ENCODE assay signal across 7 cellular contexts in the genomic region with DNA sequence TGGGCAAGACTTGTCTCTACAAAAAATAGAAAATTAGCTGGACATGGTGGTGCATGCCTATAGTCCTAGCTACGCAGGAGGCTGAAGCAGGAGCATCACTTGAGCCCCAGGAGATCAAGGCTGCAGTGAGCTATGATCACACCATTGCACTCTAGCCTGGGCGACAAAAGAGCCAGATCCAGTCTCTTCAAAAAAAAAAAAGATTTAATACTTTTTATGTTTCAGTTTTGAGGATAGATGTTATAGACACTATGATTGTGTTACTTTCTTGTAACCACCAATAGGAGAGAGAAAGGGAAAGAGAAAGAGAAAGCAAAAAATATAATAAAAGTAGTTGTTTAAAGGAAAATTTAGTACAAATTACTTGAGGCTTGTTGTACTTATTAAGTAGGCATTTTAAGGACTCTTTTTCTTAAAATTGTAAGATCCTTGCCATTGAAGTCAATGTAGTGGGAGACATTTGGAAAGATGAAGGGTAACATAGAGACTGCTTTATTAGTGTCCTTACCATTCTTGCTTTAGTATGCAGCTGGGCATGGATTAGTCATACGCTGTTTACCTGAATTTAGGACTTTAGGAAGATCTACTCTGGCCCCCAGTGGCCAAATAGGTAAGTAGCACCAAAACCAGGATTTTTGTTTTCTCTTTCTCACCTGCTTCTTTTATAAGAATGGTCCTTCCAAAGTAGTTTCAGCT. TPM values are rescaled to one million over a fixed set of nuclear protein-coding genes. Genes with fewer than 3 reads are reported as not detected.
A peak's percentile ranks its signal among the peaks of the same experiment; 100 is the strongest.
DNase-seq lines count a peak whose midpoint lies in the region; ATAC-seq and TF ChIP-seq lines count a peak whose summit lies in the region.

No MANE protein-coding gene starts in this region.

- H3K27ac ChIP-seq in trophoblast cell (ENCODE audit: low read depth, low read length) = no peak overlapping the region

- no peak overlapping the region for H2AFZ ChIP-seq in trophoblast cell (ENCODE audit: insufficient read depth, low read length, poor library complexity)

- peak; percentile 98 for ATAC-seq in GM19395 (IDR thresholded peaks at IDR 0.05; ENCODE audit: unreplicated experiment)
- ATAC-seq in HG03354 (IDR thresholded peaks at IDR 0.05; ENCODE audit: poor library complexity, severe bottlenecking, unreplicated experiment) = peak; percentile 98

- no peak overlapping the region for H3K23ac ChIP-seq in trophoblast cell (ENCODE audit: low read length)

- no CpG with 5 or more reads among the region's 3 CpGs for WGBS in trophoblast cell (ENCODE audit: extremely low coverage, insufficient coverage, insufficient read length)

- no peak overlapping the region for H3K14ac ChIP-seq in trophoblast cell (ENCODE audit: low read length)

- no peak overlapping the region for H2BK120ac ChIP-seq in trophoblast cell (ENCODE audit: insufficient read depth, low read length, poor library complexity)

- no peak overlapping the region for H3K4me2 ChIP-seq in trophoblast cell (ENCODE audit: low read length)

- H3K9ac ChIP-seq in trophoblast cell (ENCODE audit: low read length) = no peak overlapping the region

- H3K4ac ChIP-seq in trophoblast cell (ENCODE audit: low read depth, low read length) = no peak overlapping the region

- H3K27me3 ChIP-seq in trophoblast cell (ENCODE audit: insufficient read depth, low read length) = no peaks in the 10 kb centered on the region

- no peaks in the 10 kb centered on the region for H3K4me1 ChIP-seq in trophoblast cell (ENCODE audit: control insufficient read depth in 1 of 2, insufficient read depth in 2 of 2, low read length in 2 of 2)

- H4K8ac ChIP-seq in trophoblast cell (ENCODE audit: low read depth, low read length) = no peak overlapping the region

- H2AK5ac ChIP-seq in trophoblast cell (ENCODE audit: low read length) = no peak overlapping the region

- DNase-seq in Daoy (ENCODE audit: low read depth) (peak; percentile 65), NCI-H2227 treated with DMSO at 0.1 percent for 48 hours (lab: John Stamatoyannopoulos, UW) (peak; percentile 33), fibroblast of the aortic adventitia (ENCODE audit: low read depth) (peak; percentile 80), trophoblast cell (peak; percentile 64 to 92)
- DNase-seq in activated CD4-positive, alpha-beta T cell treated with anti-CD3 and anti-CD28 coated beads, Interleukin-2, amount 50 U/mL, for 1 hour = peak; percentile 2

- H2BK12ac ChIP-seq in trophoblast cell (ENCODE audit: low read length) = no peak overlapping the region

- no peak overlapping the region for H3K4me3 ChIP-seq in fibroblast of the aortic adventitia (ENCODE audit: low read depth, low read length)
- H3K4me3 ChIP-seq in trophoblast cell (ENCODE audit: low read depth, low read length) = no peak overlapping the region

- H4K12ac ChIP-seq in trophoblast cell (ENCODE audit: low read depth, low read length) = no peak overlapping the region

- TF ChIP-seq CTCF in fibroblast of the aortic adventitia (IDR thresholded peaks at IDR 0.05; ENCODE audit: insufficient read depth, low read length) = peak; percentile 77

- H3K79me1 ChIP-seq in trophoblast cell (ENCODE audit: low read length) = no peaks in the 10 kb centered on the region

- H3K18ac ChIP-seq in trophoblast cell (ENCODE audit: low read length) = no peak overlapping the region

- no peaks in the 10 kb centered on the region for H3K9me3 ChIP-seq in trophoblast cell (ENCODE audit: insufficient read depth, low read depth, low read length)

- no peaks in the 10 kb centered on the region for H3K79me2 ChIP-seq in trophoblast cell (ENCODE audit: control insufficient read depth, insufficient read depth, low read length, poor library complexity)

- no peak overlapping the region for H4K91ac ChIP-seq in trophoblast cell (ENCODE audit: low read depth, low read length)

- no peaks in the 10 kb centered on the region for H3K36me3 ChIP-seq in trophoblast cell (ENCODE audit: control insufficient read depth in 1 of 2, insufficient read depth in 2 of 2, low read length in 2 of 2)

- no peak overlapping the region for H2BK5ac ChIP-seq in trophoblast cell (ENCODE audit: low read depth, low read length, poor library complexity)

RNA-seq across cellular contexts. Expression of a gene that starts 35.1 kb away (rescaled TPM):
- total RNA-seq in Daoy (2014; rRNA removed; shearing (Covaris generic)) = 6.0 and 9.2 TPM in 2 replicates
- total RNA-seq in fibroblast of the aortic adventitia (ENCODE audit: low replicate concordance) = 3.3 and 7.0 TPM in 2 replicates
- polyA plus RNA-seq in trophoblast cell (2013) = 2.1 and 2.7 TPM in 2 replicates

Comparison
In these comparisons a context has a peak if more than half of its experiments do, and no peak if none do; other contexts are left out.
1. DNase-seq: peak in every context shown above with its lines; median percentile 80 in fibroblast of the aortic adventitia; 78 in trophoblast cell; 65 in Daoy; 33 in NCI-H2227 treated with DMSO at 0.1 percent for 48 hours; 2 in activated CD4-positive, alpha-beta T cell treated with anti-CD3 and anti-CD28 coated beads, Interleukin-2, amount 50 U/mL, for 1 hour.